20 cellular contexts compared by ENCODE assay signal in genomic region chr17:31477417-31478055, GRCh38.
A peak's percentile ranks its signal among the peaks of the same experiment; 100 is the strongest.
DNase-seq lines count a peak whose midpoint lies in the region; ATAC-seq, FAIRE-seq and TF ChIP-seq lines count a peak whose summit lies in the region.
"Had no signal": no experiment of that assay in that cellular context is flagged by ENCODE, and none has a peak within 500 bp of the region (broad histone marks: within the 10 kb centered on the region; RNA-seq: fewer than 3 reads in every experiment).

No MANE protein-coding gene starts in this region.

- TF ChIP-seq POLR2A in HepG2 (IDR thresholded peaks at IDR 0.05; ENCODE audit: insufficient read depth in 1 of 2, low read depth in 2 of 2, low read length in 2 of 2) (no peak), right lobe of liver (IDR thresholded peaks at IDR 0.05) (no peak), body of pancreas (IDR thresholded peaks at IDR 0.05) (no peak)

- H2AFZ ChIP-seq in HepG2 (ENCODE audit: low read length), result no peak overlapping the region
- H2AFZ ChIP-seq: GM23338 had no signal

- ATAC-seq in HepG2 (no peak), right lobe of liver (no peak), body of pancreas (no peak), pancreas (no peak)

- H3K27me3 ChIP-seq in HepG2 (ENCODE audit: control insufficient read depth in 1 of 2, insufficient read depth in 2 of 2, low read length in 2 of 2) (no peaks in the 10 kb centered on the region; a peak in 1 of 5 replicates), right lobe of liver (no peaks in the 10 kb centered on the region), body of pancreas (no peaks in the 10 kb centered on the region), pancreas (no peaks in the 10 kb centered on the region)

- BruUV-seq in HepG2 (replicated peaks; lab: Mats Ljungman, UMichigan), result no TSS peak

- H3K27ac ChIP-seq in HepG2 (ENCODE audit: extremely low read length, insufficient read depth, low read length) (peak overlapping the region; percentile 96), right lobe of liver (no peak overlapping the region), body of pancreas (peak overlapping the region; percentile 75 to 85 (median 82)), pancreas (peak overlapping the region; percentile 48 to 73 (median 60))

- no peaks in the 10 kb centered on the region for H3K79me2 ChIP-seq in HepG2 (ENCODE audit: insufficient read depth, low read length)

- no peak overlapping the region; the same call in 1 of the 2 replicates for H3K4me2 ChIP-seq in HepG2 (ENCODE audit: low read depth, low read length)
- H3K4me2 ChIP-seq: GM23338 had no signal

- H3K9me3 ChIP-seq in HepG2 (ENCODE audit: low read length), result no peaks in the 10 kb centered on the region
- H3K9me3 ChIP-seq in right lobe of liver, result no peaks in the 10 kb centered on the region
- no peaks in the 10 kb centered on the region for H3K9me3 ChIP-seq in body of pancreas
- H3K9me3 ChIP-seq in pancreas, result no peaks in the 10 kb centered on the region

- TF ChIP-seq RAD21 in HepG2 (CRISPR knock-in tag; IDR thresholded peaks at IDR 0.05), result no peak

- TF ChIP-seq EP300 in HepG2 (IDR thresholded peaks at IDR 0.05; ENCODE audit: low read depth in 2 of 2, low read length in 2 of 2) (no peak), HepG2 (CRISPR knock-in tag; IDR thresholded peaks at IDR 0.05; ENCODE audit: borderline replicate concordance) (no peak)

- DNase-seq in HepG2 (ENCODE audit: low spot score) (no peak), right lobe of liver (no peak), body of pancreas (no peak), pancreas (peak in 1 of 6 donors; percentile 6), putamen (ENCODE audit: low spot score) (no peak), GM19240 (ENCODE audit: insufficient read length, low spot score) (no peak), NCI-H2171 (lab: John Stamatoyannopoulos, UW) (no peak)
- DNase-seq: 8988T; CD4-positive, CD25-positive, alpha-beta regulatory T cell; CD8-positive, alpha-beta memory T cell; DMS153; DMS79; GDM1; HCEC 1CT; HFFc6 had no signal

- intact Hi-C loops in HepG2 (cut with micrococcal nuclease; ENCODE audit: unreplicated experiment), result loop anchor here (5.0 kb wide), 1 partner anchor 40 kb away; no protein-coding TSS in a partner anchor
- intact Hi-C loops in right lobe of liver (cut with DNase I), result no loop called here
- intact Hi-C loops in body of pancreas (cut with DNase I), result no loop called here
- intact Hi-C loops in pancreas (cut with DNase I), result no loop called here

- H3K36me3 ChIP-seq in HepG2 (replicated peaks in 1 of 2; ENCODE audit: control insufficient read depth in 1 of 2, insufficient read depth in 2 of 2, low read length in 2 of 2) (no peaks in the 10 kb centered on the region), right lobe of liver (no peaks in the 10 kb centered on the region), body of pancreas (replicated peaks in 1 of 2; ENCODE audit: insufficient read depth in 1 of 2, low read depth in 2 of 2) (no peaks in the 10 kb centered on the region), pancreas (no peaks in the 10 kb centered on the region)

- TF ChIP-seq CTCF in HepG2 (CRISPR knock-in tag; IDR thresholded peaks at IDR 0.05) (no peak), right lobe of liver (IDR thresholded peaks at IDR 0.05) (no peak), body of pancreas (IDR thresholded peaks at IDR 0.05) (no peak), pancreas (IDR thresholded peaks at IDR 0.05) (no peak)

- whole genome bisulfite sequencing in HepG2 (ENCODE audit: low lambda C conversion rate), result 84% methylated on average over 11 of the region's 14 CpGs
- 94% methylated on average over 5 of the region's 14 CpGs for WGBS in right lobe of liver (ENCODE audit: insufficient coverage, low coverage, low lambda C conversion rate, missing lambda C conversion rate)
- WGBS in body of pancreas, 2 donors, result 80 to 84% methylated on average over 12 of the region's 14 CpGs
- 83 to 84% methylated on average over 14 of the region's 14 CpGs for WGBS in pancreas, 2 donors

- no peak for FAIRE-seq in HepG2 (lab: Jason Lieb, UNC)
- no peak for FAIRE-seq in pancreas (lab: Jason Lieb, UNC)
- FAIRE-seq: GM12892, GM18507, H54, HTR-8/SVneo had no signal

- in situ Hi-C loops in HepG2 (cut with HindIII; ENCODE audit: extremely low pct_ligation_motif_present, low pct_unique_long_range_greater_than_20kb), result no loop called here

- CTCF ChIA-PET in HepG2 (lab: Yijun Ruan, JAX; ENCODE audit: low intra/inter-chr PET ratio, low total read pairs), result no interaction called here

- H4K20me1 ChIP-seq in HepG2 (ENCODE audit: insufficient read depth, low read length), result no peaks in the 10 kb centered on the region

- H3K4me1 ChIP-seq in HepG2 (ENCODE audit: insufficient read depth, low read length) (peaks cover 95% of the 10 kb centered on the region), right lobe of liver (peaks cover 0 to 16% (median 3%) of the 10 kb centered on the region in 4 donors), body of pancreas (peaks cover 78% of the 10 kb centered on the region), pancreas (peaks cover 11 to 36% (median 31%) of the 10 kb centered on the region in 3 donors)

- H3K9ac ChIP-seq in HepG2 (ENCODE audit: insufficient read depth, low read depth, low read length), result no peak overlapping the region

- H3K4me3 ChIP-seq in HepG2 (replicated peaks in 1 of 3; ENCODE audit: insufficient read depth in 1 of 3, low read depth in 2 of 3, low read length in 3 of 3) (no peak overlapping the region), right lobe of liver (no peak overlapping the region), body of pancreas (no peak overlapping the region), pancreas (no peak overlapping the region)
- H3K4me3 ChIP-seq: GM23338 had no signal

- POLR2A ChIA-PET in HepG2 (lab: Yijun Ruan, JAX), result interaction anchor here (1.1 to 6.9 kb wide), 4 partner anchors 10 to 40 kb away, joined by 3 to 161 read pairs (median 4); no protein-coding TSS in a partner anchor

TF ChIP-seq in HepG2, 621 proteins besides CTCF, POLR2A, EP300 and RAD21 (continues in another document):
- TF ChIP-seq ZNF629 (CRISPR knock-in tag; conservative IDR thresholded peaks at IDR 0.05) (peak; percentile 80), STAT5B (CRISPR knock-in tag; IDR thresholded peaks at IDR 0.05) (no peak), RCOR2 (CRISPR knock-in tag; IDR thresholded peaks at IDR 0.05) (0 out of 2 replicates have a peak, but pooled peaks have one; percentile 5), SALL2 (CRISPR knock-in tag; IDR thresholded peaks at IDR 0.05) (0 out of 2 replicates have a peak, but pooled peaks have one; percentile 14), ZNF256 (CRISPR knock-in tag; conservative IDR thresholded peaks at IDR 0.05) (no peak), CHCHD3 (CRISPR knock-in tag; IDR thresholded peaks at IDR 0.05) (no peak), ZIK1 (CRISPR knock-in tag; IDR thresholded peaks at IDR 0.05; ENCODE audit: borderline replicate concordance, low read depth) (no peak), RERE (CRISPR knock-in tag; IDR thresholded peaks at IDR 0.05; ENCODE audit: low read depth) (no peak), SKI (IDR thresholded peaks at IDR 0.05; ENCODE audit: partially characterized antibody) (no peak)

Comparison
In these comparisons a context has a peak if more than half of its experiments do, and no peak if none do; other contexts are left out.
1. H3K27ac ChIP-seq: peak in HepG2 (single experiment), body of pancreas (4 of 4) and pancreas (4 of 4); none in right lobe of liver (0 of 3).